In the genomic region with DNA sequence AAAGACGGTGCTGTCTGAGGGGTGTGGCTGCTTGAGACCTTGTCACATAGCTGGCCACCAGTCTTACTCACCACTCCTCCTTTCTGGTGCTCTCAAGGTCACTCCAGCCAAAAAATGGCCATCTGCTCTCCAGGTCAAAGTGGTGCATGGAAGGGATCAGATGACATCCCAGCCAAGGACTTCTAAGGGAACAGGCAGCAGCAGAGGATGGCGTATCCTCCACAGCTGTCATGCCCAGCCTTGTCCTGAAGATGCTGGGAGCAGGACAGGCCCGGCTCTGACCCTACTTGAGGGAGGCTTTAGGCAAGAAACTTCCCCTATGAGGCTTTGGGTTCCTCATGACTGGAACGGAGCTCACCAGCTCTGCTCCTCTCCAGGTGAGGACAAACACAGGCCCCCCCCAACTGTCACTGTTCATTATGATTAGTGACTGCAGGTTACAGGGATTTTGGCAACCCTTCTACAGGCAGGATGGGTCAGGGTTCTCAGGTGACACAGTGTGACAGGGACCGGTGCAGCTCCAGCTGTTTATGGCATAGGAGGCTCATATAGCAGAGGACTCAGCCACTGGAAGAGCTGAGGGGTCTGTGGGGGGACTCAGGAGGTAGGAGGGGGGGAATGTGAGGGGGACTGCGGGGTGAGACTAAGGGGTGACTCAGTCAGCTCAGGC, we compare ENCODE assay signal across 21 cellular contexts. TPM values are rescaled to one million over a fixed set of nuclear protein-coding genes. Genes with fewer than 3 reads are reported as not detected.
DNase-seq lines count a peak whose midpoint lies in the region; ATAC-seq, FAIRE-seq and TF ChIP-seq lines count a peak whose summit lies in the region.
"Had no signal": no experiment of that assay in that cellular context is flagged by ENCODE, and none has a peak within 500 bp of the region (broad histone marks: within the 10 kb centered on the region; RNA-seq: fewer than 3 reads in every experiment).

No MANE protein-coding gene starts in this region.

- no peak overlapping the region for H2AFZ ChIP-seq in K562 (ENCODE audit: low read depth, low read length)
- no peak overlapping the region for H2AFZ ChIP-seq in HepG2 (ENCODE audit: low read length)
- no peak overlapping the region for H2AFZ ChIP-seq in PC-9
- H2AFZ ChIP-seq: GM23248 had no signal

- H3K4me3 ChIP-seq in K562 (no peak overlapping the region), HepG2 (replicated peaks in 1 of 3; ENCODE audit: insufficient read depth in 1 of 3, low read depth in 2 of 3, low read length in 3 of 3) (no peak overlapping the region), PC-9 (no peak overlapping the region)
- H3K4me3 ChIP-seq: GM23248, SK-N-MC had no signal

- TF ChIP-seq RAD21 in K562 (CRISPR knock-in tag; conservative IDR thresholded peaks at IDR 0.05 in 1 of 2, IDR thresholded peaks at IDR 0.05 in 1 of 2) = no peak
- no peak for TF ChIP-seq RAD21 in HepG2 (CRISPR knock-in tag; IDR thresholded peaks at IDR 0.05)

- in situ Hi-C loops in K562 (cut with MboI) (no loop called here), HepG2 (cut with HindIII; ENCODE audit: extremely low pct_ligation_motif_present, low pct_unique_long_range_greater_than_20kb) (no loop called here)

- BruUV-seq in K562 (replicated peaks; lab: Mats Ljungman, UMichigan) = no TSS peak
- no TSS peak for BruUV-seq in HepG2 (replicated peaks; lab: Mats Ljungman, UMichigan)
- no TSS peak for BruUV-seq in PC-9 (replicated peaks; lab: Mats Ljungman, UMichigan)

- intact Hi-C loops in activated CD4-positive, alpha-beta T cell treated with anti-CD3 and anti-CD28 coated beads, Interleukin-2, amount 10 ng/mL, durations not matched to agents 24 days and 14 days (cut with micrococcal nuclease) = no loop called here
- intact Hi-C loops in K562 (cut with micrococcal nuclease) (no loop called here), HepG2 (cut with micrococcal nuclease; ENCODE audit: unreplicated experiment) (loop anchor here (2.0 kb wide), 1 partner anchor 59 kb away; the partner anchor contains the start of gene PDE6D), PC-9 (cut with micrococcal nuclease; ENCODE audit: unreplicated experiment) (no loop called here)

- H3K9me3 Mint-ChIP-seq in activated CD4-positive, alpha-beta T cell treated with anti-CD3 and anti-CD28 coated beads, Interleukin-2, amount 10 ng/mL, durations not matched to agents 24 days and 14 days = no peaks in the 10 kb centered on the region
- H3K9me3 Mint-ChIP-seq in stimulated activated memory B cell treated with anti-CD40 and anti-IgM and Interleukin-4, amounts not matched to agents 10 μg/mL and 1 μg/mL and 100 μg/mL, for 72 hours = no peaks in the 10 kb centered on the region
- H3K9me3 Mint-ChIP-seq in activated T-cell treated with anti-CD3 and anti-CD28 coated beads, Interleukin-2, amount 50 U/mL, for 72 hours = no peaks in the 10 kb centered on the region
- H3K9me3 Mint-ChIP-seq: CD8-positive, alpha-beta memory T cell had no signal

- H4K20me1 ChIP-seq in K562 (replicated peaks; ENCODE audit: control insufficient read depth, insufficient read depth, low read length) (no peaks in the 10 kb centered on the region), HepG2 (ENCODE audit: insufficient read depth, low read length) (no peaks in the 10 kb centered on the region), PC-9 (ENCODE audit: insufficient read depth) (no peaks in the 10 kb centered on the region)

- no peaks in the 10 kb centered on the region for H3K79me2 ChIP-seq in K562 (ENCODE audit: control insufficient read depth, insufficient read depth, low read length)
- no peaks in the 10 kb centered on the region for H3K79me2 ChIP-seq in HepG2 (ENCODE audit: insufficient read depth, low read length)
- no peaks in the 10 kb centered on the region for H3K79me2 ChIP-seq in PC-9 (ENCODE audit: low read depth)

- no peaks in the 10 kb centered on the region for H3K9me2 ChIP-seq in PC-9 (ENCODE audit: insufficient read depth)

- H3K9ac ChIP-seq in K562 (ENCODE audit: insufficient read depth in 1 of 2, low read depth in 2 of 2, low read length in 2 of 2) (peak overlapping the region in 1 of 2 experiments; percentile 26; a peak in 1 of 4 replicates), HepG2 (ENCODE audit: insufficient read depth, low read depth, low read length) (no peak overlapping the region)
- H3K9ac ChIP-seq: GM23248 had no signal

- peak; percentile 52 for DNase-seq in activated CD4-positive, alpha-beta T cell treated with anti-CD3 and anti-CD28 coated beads, Interleukin-2, amount 10 ng/mL, durations not matched to agents 24 days and 14 days
- DNase-seq in activated CD4-positive, alpha-beta T cell treated with anti-CD3 and anti-CD28 coated beads for 48 hours = no peak
- no peak for DNase-seq in K562 (ENCODE audit: extremely low read depth in 1 of 4, low spot score in 3 of 4)
- DNase-seq in HepG2 (ENCODE audit: low spot score) = no peak
- DNase-seq in PC-9 = no peak
- DNase-seq in activated T-cell treated with anti-CD3 and anti-CD28 coated beads, Interleukin-2, amount 50 U/mL, for 72 hours = no peak
- DNase-seq: C1 segment of cervical spinal cord; CD8-positive, alpha-beta memory T cell; DMS79 treated with DMSO at 0.1 percent for 48 hours; HCEC 1CT; KBM-7; NCI-H1417; NCI-H187; NCI-H226; NK-92 treated with Interleukin-12 subunit alpha and Interleukin-12 subunit beta, amount 100 ng/mL, for 24 hours; Right ventricle myocardium superior had no signal

- no peaks in the 10 kb centered on the region for H3K4me1 Mint-ChIP-seq in activated CD4-positive, alpha-beta T cell treated with anti-CD3 and anti-CD28 coated beads, Interleukin-2, amount 10 ng/mL, durations not matched to agents 24 days and 14 days
- H3K4me1 Mint-ChIP-seq in stimulated activated memory B cell treated with anti-CD40 and anti-IgM and Interleukin-4, amounts not matched to agents 10 μg/mL and 1 μg/mL and 100 μg/mL, for 72 hours = peaks cover 29% of the 10 kb centered on the region
- H3K4me1 Mint-ChIP-seq in activated T-cell treated with anti-CD3 and anti-CD28 coated beads, Interleukin-2, amount 50 U/mL, for 72 hours (ENCODE audit: low read depth) = no peaks in the 10 kb centered on the region
- H3K4me1 Mint-ChIP-seq: CD8-positive, alpha-beta memory T cell had no signal

- TF ChIP-seq POLR2A in K562 (conservative IDR thresholded peaks at IDR 0.05) = no peak
- TF ChIP-seq POLR2A in HepG2 (IDR thresholded peaks at IDR 0.05; ENCODE audit: insufficient read depth in 1 of 2, low read depth in 2 of 2, low read length in 2 of 2) = no peak

- no peak for FAIRE-seq in K562 (lab: Jason Lieb, UNC)
- no peak for FAIRE-seq in HepG2 (lab: Jason Lieb, UNC)
- FAIRE-seq: A204.1 had no signal

- H3K4me3 Mint-ChIP-seq in activated CD4-positive, alpha-beta T cell treated with anti-CD3 and anti-CD28 coated beads, Interleukin-2, amount 10 ng/mL, durations not matched to agents 24 days and 14 days = no peak overlapping the region
- H3K4me3 Mint-ChIP-seq in stimulated activated memory B cell treated with anti-CD40 and anti-IgM and Interleukin-4, amounts not matched to agents 10 μg/mL and 1 μg/mL and 100 μg/mL, for 72 hours = no peak overlapping the region
- H3K4me3 Mint-ChIP-seq in activated T-cell treated with anti-CD3 and anti-CD28 coated beads, Interleukin-2, amount 50 U/mL, for 72 hours = no peak overlapping the region
- H3K4me3 Mint-ChIP-seq: CD8-positive, alpha-beta memory T cell had no signal

- H3K27me3 ChIP-seq in K562 (ENCODE audit: control insufficient read depth in 2 of 2, insufficient read depth in 2 of 2, low read length in 2 of 2) = peaks cover 7 to 12% of the 10 kb centered on the region in 2 experiments; a peak in 4 of 5 replicates
- H3K27me3 ChIP-seq in HepG2 (ENCODE audit: control insufficient read depth in 1 of 2, insufficient read depth in 2 of 2, low read length in 2 of 2) = peaks cover 0 to 34% of the 10 kb centered on the region in 2 experiments; a peak in 2 of 5 replicates
- no peaks in the 10 kb centered on the region for H3K27me3 ChIP-seq in PC-9 (ENCODE audit: insufficient read depth, low read depth)

- ATAC-seq in K562 = peak; percentile 38; the same call in 1 of the 3 replicates
- peak; percentile 3; the same call in 1 of the 3 replicates for ATAC-seq in HepG2
- no peak for ATAC-seq in stimulated activated memory B cell treated with anti-CD40 and anti-IgM and Interleukin-4, amounts not matched to agents 10 μg/mL and 1 μg/mL and 100 μg/mL, for 72 hours
- no peak for ATAC-seq in activated T-cell treated with anti-CD3 and anti-CD28 coated beads, Interleukin-2, amount 50 U/mL, for 72 hours (replicated peaks in 1 of 2)
- no peak for ATAC-seq in GM18502 (IDR thresholded peaks at IDR 0.05; ENCODE audit: poor library complexity, unreplicated experiment)

- peaks cover 11% of the 10 kb centered on the region for H3F3A ChIP-seq in PC-9 (ENCODE audit: insufficient read depth, low read depth)

- no peak overlapping the region for H3K27ac ChIP-seq in K562 (ENCODE audit: extremely low read depth, low read depth, low read length)
- no peak overlapping the region for H3K27ac ChIP-seq in HepG2 (ENCODE audit: extremely low read length, insufficient read depth, low read length)
- H3K27ac ChIP-seq in PC-9 = no peak overlapping the region
- H3K27ac ChIP-seq: GM23248, SK-N-MC had no signal

- H3K4me2 ChIP-seq in K562 (ENCODE audit: insufficient read depth, low read length) (no peak overlapping the region), HepG2 (ENCODE audit: low read depth, low read length) (peak overlapping the region; percentile 41; the same call in 1 of the 2 replicates), PC-9 (no peak overlapping the region)

- WGBS in K562 (ENCODE audit: insufficient coverage, low coverage, missing lambda C conversion rate) = 16% methylated on average over 4 of the region's 6 CpGs
- WGBS in HepG2 (ENCODE audit: low lambda C conversion rate) = 46% methylated on average over 6 of the region's 6 CpGs

- no peak for TF ChIP-seq EP300 in K562 (IDR thresholded peaks at IDR 0.05; ENCODE audit: low read length)
- no peak for TF ChIP-seq EP300 in HepG2 (IDR thresholded peaks at IDR 0.05; ENCODE audit: low read depth in 2 of 2, low read length in 2 of 2)
- TF ChIP-seq EP300 in HepG2 (CRISPR knock-in tag; IDR thresholded peaks at IDR 0.05; ENCODE audit: borderline replicate concordance) = no peak

- no peaks in the 10 kb centered on the region for H3K36me3 Mint-ChIP-seq in activated CD4-positive, alpha-beta T cell treated with anti-CD3 and anti-CD28 coated beads, Interleukin-2, amount 10 ng/mL, durations not matched to agents 24 days and 14 days (ENCODE audit: low read depth)
- H3K36me3 Mint-ChIP-seq in stimulated activated memory B cell treated with anti-CD40 and anti-IgM and Interleukin-4, amounts not matched to agents 10 μg/mL and 1 μg/mL and 100 μg/mL, for 72 hours = no peaks in the 10 kb centered on the region
- no peaks in the 10 kb centered on the region for H3K36me3 Mint-ChIP-seq in activated T-cell treated with anti-CD3 and anti-CD28 coated beads, Interleukin-2, amount 50 U/mL, for 72 hours (ENCODE audit: insufficient read depth in 2 of 2)
- H3K36me3 Mint-ChIP-seq: CD8-positive, alpha-beta memory T cell had no signal

- POLR2A ChIA-PET in K562 (lab: Yijun Ruan, JAX) = no interaction called here
- POLR2A ChIA-PET in HepG2 (lab: Yijun Ruan, JAX) = interaction anchor here (1.6 kb wide), 1 partner anchor 14 kb away, joined by 5 read pairs; the partner anchor contains the start of gene PTMA
- POLR2A ChIA-PET in PC-9 (lab: Charles Lee; ENCODE audit: unreplicated experiment) = no interaction called here

- no peak overlapping the region for H3K27ac Mint-ChIP-seq in activated CD4-positive, alpha-beta T cell treated with anti-CD3 and anti-CD28 coated beads, Interleukin-2, amount 10 ng/mL, durations not matched to agents 24 days and 14 days
- peak overlapping the region; percentile 59 for H3K27ac Mint-ChIP-seq in stimulated activated memory B cell treated with anti-CD40 and anti-IgM and Interleukin-4, amounts not matched to agents 10 μg/mL and 1 μg/mL and 100 μg/mL, for 72 hours
- H3K27ac Mint-ChIP-seq in activated T-cell treated with anti-CD3 and anti-CD28 coated beads, Interleukin-2, amount 50 U/mL, for 72 hours = no peak overlapping the region

- peaks cover 0 to 3% of the 10 kb centered on the region in 2 experiments; a peak in 2 of 5 replicates for H3K4me1 ChIP-seq in K562 (replicated peaks in 1 of 2; ENCODE audit: control insufficient read depth in 2 of 2, insufficient read depth in 2 of 2, low read length in 2 of 2)
- H3K4me1 ChIP-seq in HepG2 (ENCODE audit: insufficient read depth, low read length) = peaks cover 33% of the 10 kb centered on the region
- peaks cover 11% of the 10 kb centered on the region for H3K4me1 ChIP-seq in PC-9 (replicated peaks; ENCODE audit: insufficient read depth)

- CTCF ChIA-PET in K562 (lab: Yijun Ruan, JAX; ENCODE audit: low intra/inter-chr PET ratio) (no interaction called here), HepG2 (lab: Yijun Ruan, JAX; ENCODE audit: low intra/inter-chr PET ratio, low total read pairs) (no interaction called here), PC-9 (lab: Charles Lee) (interaction anchor here (0.8 kb wide), 1 partner anchor 42 kb away, joined by 3 read pairs; no protein-coding TSS in a partner anchor)

- TF ChIP-seq CTCF in K562 (IDR thresholded peaks at IDR 0.05 in 2 of 3, conservative IDR thresholded peaks at IDR 0.05 in 1 of 3; ENCODE audit: insufficient read depth in 2 of 3, low read depth in 1 of 3, low read length in 3 of 3) = no peak
- TF ChIP-seq CTCF in HepG2 (CRISPR knock-in tag; IDR thresholded peaks at IDR 0.05) = no peak
- TF ChIP-seq CTCF in PC-9 (conservative IDR thresholded peaks at IDR 0.05) = no peak

- H3K9me3 ChIP-seq in K562 (replicated peaks; ENCODE audit: control insufficient read depth, insufficient read depth, low read depth, low read length) = no peaks in the 10 kb centered on the region
- H3K9me3 ChIP-seq in HepG2 (ENCODE audit: low read length) = no peaks in the 10 kb centered on the region
- no peaks in the 10 kb centered on the region for H3K9me3 ChIP-seq in PC-9 (ENCODE audit: insufficient read depth, low read depth)

- no peaks in the 10 kb centered on the region for H3K9me1 ChIP-seq in K562 (ENCODE audit: control insufficient read depth, insufficient read depth, low read length)

- no peaks in the 10 kb centered on the region for H3K27me3 Mint-ChIP-seq in activated CD4-positive, alpha-beta T cell treated with anti-CD3 and anti-CD28 coated beads, Interleukin-2, amount 10 ng/mL, durations not matched to agents 24 days and 14 days
- no peaks in the 10 kb centered on the region for H3K27me3 Mint-ChIP-seq in stimulated activated memory B cell treated with anti-CD40 and anti-IgM and Interleukin-4, amounts not matched to agents 10 μg/mL and 1 μg/mL and 100 μg/mL, for 72 hours
- H3K27me3 Mint-ChIP-seq in activated T-cell treated with anti-CD3 and anti-CD28 coated beads, Interleukin-2, amount 50 U/mL, for 72 hours (ENCODE audit: low read depth) = no peaks in the 10 kb centered on the region

- H3K36me3 ChIP-seq in K562 (ENCODE audit: control insufficient read depth, insufficient read depth, low read length) = no peaks in the 10 kb centered on the region
- no peaks in the 10 kb centered on the region for H3K36me3 ChIP-seq in HepG2 (replicated peaks in 1 of 2; ENCODE audit: control insufficient read depth in 1 of 2, insufficient read depth in 2 of 2, low read length in 2 of 2)
- no peaks in the 10 kb centered on the region for H3K36me3 ChIP-seq in PC-9 (ENCODE audit: low read depth)

RNA-seq across cellular contexts. Expression of gene PTMA, which starts 13.5 kb away (rescaled TPM):
- total RNA-seq in activated CD4-positive, alpha-beta T cell treated with anti-CD3 and anti-CD28 coated beads, Interleukin-2, amount 10 ng/mL, durations not matched to agents 24 days and 14 days = 2,376 and 2,379 TPM in 2 replicates
- total RNA-seq in K562 (2011; cell fraction: chromatin; rRNA removed; ENCODE audit: low replicate concordance) = 105 and 138 TPM in 2 replicates
- total RNA-seq in K562 (2011; cell fraction: nucleolus; rRNA removed) = 82.0 and 91.6 TPM in 2 replicates
- 112 and 117 TPM in 2 replicates for total RNA-seq in K562 (2011; cell fraction: nucleoplasm; rRNA removed)
- total RNA-seq in K562 (2014; rRNA removed) (1,354 and 1,439 TPM in 2 replicates), K562 (2014; rRNA removed; fragmentation: Illumina TruSeq; extraction: Trizol) (1,578 and 1,698 TPM in 2 replicates), K562 (2015; rRNA removed; fragmentation: Illumina TruSeq; extraction: Trizol) (1,925 and 1,943 TPM in 2 replicates), K562 (2021) (1,166 and 1,193 TPM in 2 replicates), HepG2 (2016; rRNA removed; fragmentation: Illumina TruSeq; extraction: Trizol) (1,086 and 1,212 TPM in 2 replicates), PC-9 (2021) (1,200 and 1,260 TPM in 2 replicates)
- polyA plus RNA-seq in K562 (2011; rRNA removed) (323 and 429 TPM in 2 replicates), K562 (2014; fragmentation: Illumina TruSeq; extraction: Trizol) (2,277 and 2,322 TPM in 2 replicates), K562 (2014; fragmentation: Nextera tagmentation; extraction: Ambion mirVana) (1,000 to 10,000 TPM; 1,265 to 1,905 TPM), K562 (2014; rRNA removed) (1,557 and 1,903 TPM in 2 replicates), HepG2 (2011; rRNA removed) (174 and 190 TPM in 2 replicates)
- 269 and 283 TPM in 2 replicates for polyA plus RNA-seq in K562 (2011; cell fraction: cytosol; rRNA removed)
- 236 and 242 TPM in 2 replicates for polyA plus RNA-seq in K562 (2011; cell fraction: nucleus; rRNA removed)
- 643 and 1,309 TPM in 2 replicates for polyA plus RNA-seq in K562 (2012)
- polyA minus RNA-seq in K562 (2011; rRNA and poly(A)+ RNA removed) = 500 and 593 TPM in 2 replicates
- 402 and 486 TPM in 2 replicates for polyA minus RNA-seq in K562 (2011; cell fraction: cytosol; rRNA and poly(A)+ RNA removed)
- polyA minus RNA-seq in K562 (2011; cell fraction: nucleus; rRNA and poly(A)+ RNA removed) = 80.0 and 144 TPM in 2 replicates
- 383 and 429 TPM in 2 replicates for total RNA-seq in HepG2 (2016; cell fraction: cytosol; rRNA removed; fragmentation: Illumina TruSeq; extraction: Trizol; ENCODE audit: low read depth)
- total RNA-seq in HepG2 (2016; cell fraction: insoluble cytoplasmic fraction; rRNA removed; fragmentation: Illumina TruSeq; extraction: Trizol) = 1,123 and 1,183 TPM in 2 replicates
- total RNA-seq in HepG2 (2016; cell fraction: membrane; rRNA removed; fragmentation: Illumina TruSeq; extraction: Trizol) = 561 and 605 TPM in 2 replicates
- total RNA-seq in HepG2 (2016; cell fraction: nucleus; rRNA removed; fragmentation: Illumina TruSeq; extraction: Trizol) = 429 and 440 TPM in 2 replicates
- 192 and 196 TPM in 2 replicates for polyA plus RNA-seq in HepG2 (2011; cell fraction: cytosol; rRNA removed)
- polyA plus RNA-seq in HepG2 (2011; cell fraction: nucleus; rRNA removed) = 112 and 149 TPM in 2 replicates
- polyA plus RNA-seq in HepG2 (2012) = 399 and 565 TPM in 2 replicates
- polyA plus RNA-seq in HepG2 (2016; cell fraction: cytosol; fragmentation: Illumina TruSeq; extraction: Trizol; ENCODE audit: low read depth) = 460 and 492 TPM in 2 replicates
- polyA plus RNA-seq in HepG2 (2016; cell fraction: insoluble cytoplasmic fraction; fragmentation: Illumina TruSeq; extraction: Trizol; ENCODE audit: low read depth) = 2,053 and 2,108 TPM in 2 replicates
- polyA plus RNA-seq in HepG2 (2016; cell fraction: membrane; fragmentation: Illumina TruSeq; extraction: Trizol; ENCODE audit: low read depth) = 673 and 705 TPM in 2 replicates
- 1,089 and 1,130 TPM in 2 replicates for polyA plus RNA-seq in HepG2 (2016; cell fraction: nucleus; fragmentation: Illumina TruSeq; extraction: Trizol; ENCODE audit: insufficient read depth, low read depth)
- 146 and 188 TPM in 2 replicates for polyA minus RNA-seq in HepG2 (2011; rRNA and poly(A)+ RNA removed; ENCODE audit: low replicate concordance)
- 210 and 216 TPM in 2 replicates for polyA minus RNA-seq in HepG2 (2011; cell fraction: cytosol; rRNA and poly(A)+ RNA removed)
- 83.7 and 96.4 TPM in 2 replicates for polyA minus RNA-seq in HepG2 (2011; cell fraction: nucleus; rRNA and poly(A)+ RNA removed)
- 1,000 to 10,000 TPM; 1,057 to 1,154 TPM for total RNA-seq in activated T-cell treated with anti-CD3 and anti-CD28 coated beads, Interleukin-2, amount 50 U/mL, for 72 hours

RNA-seq across cellular contexts. Expression of gene PDE6D, which starts 59.3 kb away (rescaled TPM):
- total RNA-seq in activated CD4-positive, alpha-beta T cell treated with anti-CD3 and anti-CD28 coated beads, Interleukin-2, amount 10 ng/mL, durations not matched to agents 24 days and 14 days = 33.4 and 36.0 TPM in 2 replicates
- total RNA-seq in K562 (2011; cell fraction: chromatin; rRNA removed; ENCODE audit: low replicate concordance) = 3.6 and 8.8 TPM in 2 replicates
- total RNA-seq in K562 (2011; cell fraction: nucleolus; rRNA removed) = 3.3 and 3.8 TPM in 2 replicates
- total RNA-seq in K562 (2011; cell fraction: nucleoplasm; rRNA removed) = 5.6 and 12.1 TPM in 2 replicates
- total RNA-seq in K562 (2014; rRNA removed) = 5.4 and 7.7 TPM in 2 replicates
- total RNA-seq in K562 (2014; rRNA removed; fragmentation: Illumina TruSeq; extraction: Trizol) = 7.5 and 8.0 TPM in 2 replicates
- total RNA-seq in K562 (2015; rRNA removed; fragmentation: Illumina TruSeq; extraction: Trizol) = 6.5 and 7.0 TPM in 2 replicates
- total RNA-seq in K562 (2021) = 6.6 and 8.1 TPM in 2 replicates
- polyA plus RNA-seq in K562 (2011; rRNA removed) = 11.6 and 13.4 TPM in 2 replicates
- 6.8 and 14.4 TPM in 2 replicates for polyA plus RNA-seq in K562 (2011; cell fraction: cytosol; rRNA removed)
- 3.2 and 5.8 TPM in 2 replicates for polyA plus RNA-seq in K562 (2011; cell fraction: nucleus; rRNA removed)
- 5.5 and 7.4 TPM in 2 replicates for polyA plus RNA-seq in K562 (2012)
- 10.1 and 10.3 TPM in 2 replicates for polyA plus RNA-seq in K562 (2014; fragmentation: Illumina TruSeq; extraction: Trizol)
- polyA plus RNA-seq in K562 (2014; fragmentation: Nextera tagmentation; extraction: Ambion mirVana) = 1 to 10 TPM in 1 of 2 experiments, under 1 TPM in 1; 0.65 to 1.5 TPM
- 9.8 and 10.9 TPM in 2 replicates for polyA plus RNA-seq in K562 (2014; rRNA removed)
- polyA minus RNA-seq in K562 (2011; rRNA and poly(A)+ RNA removed) = 5.6 and 6.9 TPM in 2 replicates
- polyA minus RNA-seq in K562 (2011; cell fraction: cytosol; rRNA and poly(A)+ RNA removed) = 0.95 and 1.2 TPM in 2 replicates
- polyA minus RNA-seq in K562 (2011; cell fraction: nucleus; rRNA and poly(A)+ RNA removed) = 2.4 and 3.0 TPM in 2 replicates
- 14.1 and 22.6 TPM in 2 replicates for total RNA-seq in HepG2 (2016; rRNA removed; fragmentation: Illumina TruSeq; extraction: Trizol)
- 10.3 and 11.8 TPM in 2 replicates for total RNA-seq in HepG2 (2016; cell fraction: cytosol; rRNA removed; fragmentation: Illumina TruSeq; extraction: Trizol; ENCODE audit: low read depth)
- 15.5 and 20.5 TPM in 2 replicates for total RNA-seq in HepG2 (2016; cell fraction: insoluble cytoplasmic fraction; rRNA removed; fragmentation: Illumina TruSeq; extraction: Trizol)
- 15.5 and 19.5 TPM in 2 replicates for total RNA-seq in HepG2 (2016; cell fraction: membrane; rRNA removed; fragmentation: Illumina TruSeq; extraction: Trizol)
- 9.9 and 10.3 TPM in 2 replicates for total RNA-seq in HepG2 (2016; cell fraction: nucleus; rRNA removed; fragmentation: Illumina TruSeq; extraction: Trizol)
- polyA plus RNA-seq in HepG2 (2011; rRNA removed) = 20.5 and 23.2 TPM in 2 replicates
- 18.3 and 22.7 TPM in 2 replicates for polyA plus RNA-seq in HepG2 (2011; cell fraction: cytosol; rRNA removed)
- polyA plus RNA-seq in HepG2 (2011; cell fraction: nucleus; rRNA removed) = 5.1 and 6.7 TPM in 2 replicates
- 8.4 and 12.4 TPM in 2 replicates for polyA plus RNA-seq in HepG2 (2012)
- 15.0 and 20.7 TPM in 2 replicates for polyA plus RNA-seq in HepG2 (2016; cell fraction: cytosol; fragmentation: Illumina TruSeq; extraction: Trizol; ENCODE audit: low read depth)
- polyA plus RNA-seq in HepG2 (2016; cell fraction: insoluble cytoplasmic fraction; fragmentation: Illumina TruSeq; extraction: Trizol; ENCODE audit: low read depth) = 30.1 TPM in 2 replicates
- polyA plus RNA-seq in HepG2 (2016; cell fraction: membrane; fragmentation: Illumina TruSeq; extraction: Trizol; ENCODE audit: low read depth) = 19.2 and 24.9 TPM in 2 replicates
- polyA plus RNA-seq in HepG2 (2016; cell fraction: nucleus; fragmentation: Illumina TruSeq; extraction: Trizol; ENCODE audit: insufficient read depth, low read depth) = 12.1 and 13.8 TPM in 2 replicates
- polyA minus RNA-seq in HepG2 (2011; rRNA and poly(A)+ RNA removed; ENCODE audit: low replicate concordance) = 9.3 and 18.2 TPM in 2 replicates
- polyA minus RNA-seq in HepG2 (2011; cell fraction: cytosol; rRNA and poly(A)+ RNA removed) = 4.9 and 6.9 TPM in 2 replicates
- 7.1 and 8.6 TPM in 2 replicates for polyA minus RNA-seq in HepG2 (2011; cell fraction: nucleus; rRNA and poly(A)+ RNA removed)
- total RNA-seq in PC-9 (2021) = 32.2 and 32.9 TPM in 2 replicates
- total RNA-seq in activated T-cell treated with anti-CD3 and anti-CD28 coated beads, Interleukin-2, amount 50 U/mL, for 72 hours = 10 to 100 TPM; 37.8 to 45.0 TPM

Comparison
In these comparisons a context has a peak if more than half of its experiments do, and no peak if none do; other contexts are left out.
1. ATAC-seq: peak in K562 (single experiment) and HepG2 (single experiment); none in stimulated activated memory B cell treated with anti-CD40 and anti-IgM and Interleukin-4, amounts not matched to agents 10 μg/mL and 1 μg/mL and 100 μg/mL, for 72 hours (single experiment), activated T-cell treated with anti-CD3 and anti-CD28 coated beads, Interleukin-2, amount 50 U/mL, for 72 hours (0 of 2) and GM18502 (single experiment).